ENCODE assay signal across 19 cellular contexts in the genomic region with DNA sequence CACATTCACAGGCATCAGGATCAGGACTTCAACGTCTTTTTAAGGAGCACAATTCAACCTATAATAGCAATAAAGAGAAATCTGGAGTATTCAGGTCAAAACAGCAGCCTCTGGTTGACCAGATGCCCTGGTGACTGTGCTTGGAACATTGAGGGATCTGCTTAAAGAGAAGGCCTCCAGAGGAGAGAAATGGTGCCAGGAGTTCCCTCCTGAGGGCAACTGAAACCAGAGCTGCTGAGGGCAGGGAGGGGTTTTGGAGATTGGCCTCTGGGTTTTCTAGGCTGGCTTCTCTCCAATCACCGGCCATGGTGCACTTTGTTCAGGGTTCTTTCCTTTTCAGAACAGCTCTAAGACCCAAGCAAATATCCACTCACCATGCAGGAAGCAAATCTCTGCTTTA.
"Had no signal": no experiment of that assay in that cellular context is flagged by ENCODE, and none has a peak within 500 bp of the region (broad histone marks: within the 10 kb centered on the region; RNA-seq: fewer than 3 reads in every experiment).

No MANE protein-coding gene starts in this region.

- ATAC-seq: activated CD4-positive, CD25-positive, alpha-beta regulatory T cell treated with anti-CD3 and anti-CD28 coated beads, Interleukin-2, amount 50 U/mL, for 24 hours; activated CD8-positive, alpha-beta T cell treated with anti-CD3 and anti-CD28 coated beads for 36 hours; activated T-cell treated with anti-CD3 and anti-CD28 coated beads, Interleukin-2, amount 50 U/mL, for 72 hours; PC-3; SK-N-SH treated with all-trans-retinoic acid at 6 μM for 48 hours had no signal

- DNase-seq: activated CD4-positive, alpha-beta T cell treated with anti-CD3 and anti-CD28 coated beads for 4 hours; activated CD8-positive, alpha-beta memory T cell treated with anti-CD3 and anti-CD28 coated beads, Interleukin-2, amount 50 U/mL, for 4 hours; activated CD8-positive, alpha-beta T cell treated with anti-CD3 and anti-CD28 coated beads for 36 hours; activated gamma-delta T cell treated with Interleukin-2 at 50 U/mL for 16 hours; activated naive CD4-positive, alpha-beta T cell treated with anti-CD3 and anti-CD28 coated beads, Interleukin-2, amount 10 ng/mL, durations not matched to agents 7 days and 5 days; activated naive CD8-positive, alpha-beta T cell treated with anti-CD3 and anti-CD28 coated beads for 36 hours; activated T-cell treated with anti-CD3 and anti-CD28 coated beads, Interleukin-2, amount 50 U/mL, for 72 hours; brain microvascular endothelial cell; Kasumi-1; KBM-7; NCI-H1694; NCI-H345; NCI-H510A; NCI-H526 treated with DMSO at 0.1 percent for 48 hours; PC-3; SHP77; SW 1271 had no signal
